Comparison of ENCODE assay signal across 20 cellular contexts in the genomic region with DNA sequence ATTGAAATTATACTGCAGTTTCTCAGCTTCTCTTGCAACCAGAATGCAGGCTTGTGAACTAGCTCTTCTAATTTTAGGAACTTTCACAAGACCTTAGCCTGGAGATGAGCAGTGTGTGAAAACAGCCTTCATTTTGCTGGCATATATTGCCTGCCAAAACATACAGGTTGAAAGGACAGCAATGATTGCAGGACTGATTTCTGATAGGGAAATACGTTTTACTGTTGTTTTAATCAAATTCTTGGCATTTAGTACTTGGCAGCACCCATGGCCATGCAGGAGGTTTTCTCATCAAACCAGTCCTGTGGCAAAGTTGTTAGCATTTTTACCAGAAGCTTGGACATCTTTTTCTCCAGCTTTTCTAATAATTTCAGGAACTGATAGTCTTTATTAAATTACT.
DNase-seq lines count a peak whose midpoint lies in the region; ATAC-seq and TF ChIP-seq lines count a peak whose summit lies in the region.
"Had no signal": no experiment of that assay in that cellular context is flagged by ENCODE, and none has a peak within 500 bp of the region (broad histone marks: within the 10 kb centered on the region; RNA-seq: fewer than 3 reads in every experiment).

No MANE protein-coding gene starts in this region.

- H4K20me1 ChIP-seq in Loucy (ENCODE audit: insufficient read depth, low read length, poor library complexity, severe bottlenecking) = no peaks in the 10 kb centered on the region

- H3K4me2 ChIP-seq in Loucy (ENCODE audit: low read depth, low read length, poor library complexity, severe bottlenecking) = peak overlapping the region; percentile 38

- no peaks in the 10 kb centered on the region for H3K79me2 ChIP-seq in Loucy (ENCODE audit: insufficient read depth, low read length)

- peak overlapping the region; percentile 25 for H3K9ac ChIP-seq in Loucy (ENCODE audit: low read depth, low read length, poor library complexity, severe bottlenecking)

- peak; percentile 2 for DNase-seq in SIG-M5 treated with dmso at 0.1 percent for 504 hours (lab: John Stamatoyannopoulos, UW; ENCODE audit: unreplicated experiment)
- DNase-seq in SIG-M5 (lab: John Stamatoyannopoulos, UW) = no peak
- peak; percentile 16 for DNase-seq in NOMO-1 treated with dmso at 0.1 percent for 144 hours (lab: John Stamatoyannopoulos, UW; ENCODE audit: unreplicated experiment)
- no peak for DNase-seq in left lobe of liver (ENCODE audit: low spot score)
- DNase-seq in T-helper 1 cell = no peak
- no peak for DNase-seq in iPS-NIHi7 (ENCODE audit: extremely low spot score)
- DNase-seq in NCI-H2081 (lab: John Stamatoyannopoulos, UW) = no peak
- DNase-seq: BE2C, DMS53, GDM1, NCI-H1092, NCI-H1436, NCI-H187 treated with DMSO at 0.1 percent for 48 hours, NCI-H2227 treated with DMSO at 0.1 percent for 48 hours, NCI-H510A, SW 1271, T-helper 2 cell had no signal

- H3K27me3 ChIP-seq in Loucy (ENCODE audit: insufficient read depth, low read length, poor library complexity, severe bottlenecking) = no peaks in the 10 kb centered on the region
- H3K27me3 ChIP-seq: BE2C, SJSA1 had no signal

- H3F3A ChIP-seq in Loucy (ENCODE audit: low read depth) = no peaks in the 10 kb centered on the region

- peaks cover 12% of the 10 kb centered on the region; the same call in 1 of the 2 replicates for H3K9me3 ChIP-seq in Loucy (ENCODE audit: insufficient read depth, low read depth, low read length)
- H3K9me3 ChIP-seq: BE2C, SJSA1 had no signal

- no peak for TF ChIP-seq CTCF in Loucy (conservative IDR thresholded peaks at IDR 0.05; ENCODE audit: low read length)

- H3K36me3 ChIP-seq in Loucy (ENCODE audit: insufficient read depth, low read length) = no peaks in the 10 kb centered on the region
- H3K36me3 ChIP-seq: BE2C, SJSA1 had no signal

- peaks cover 30% of the 10 kb centered on the region for H3K4me1 ChIP-seq in Loucy (ENCODE audit: insufficient read depth, low read length, poor library complexity, severe bottlenecking)
- H3K4me1 ChIP-seq: BE2C, SJSA1 had no signal

- ATAC-seq in left lobe of liver = peak; percentile 65
- ATAC-seq: Panc1 had no signal

- H3K9me2 ChIP-seq in Loucy (replicated peaks; ENCODE audit: low read depth, low read length) = no peaks in the 10 kb centered on the region

- no peak overlapping the region for H2AFZ ChIP-seq in Loucy (ENCODE audit: low read length)

- peak overlapping the region; percentile 6 for H3K4me3 ChIP-seq in Loucy (ENCODE audit: low read length, poor library complexity, severe bottlenecking)
- H3K4me3 ChIP-seq: SJSA1 had no signal

Comparison
In these comparisons a context has a peak if more than half of its experiments do, and no peak if none do; other contexts are left out.
1. DNase-seq: peak in SIG-M5 treated with dmso at 0.1 percent for 504 hours (single experiment) and NOMO-1 treated with dmso at 0.1 percent for 144 hours (single experiment); none in SIG-M5 (single experiment), left lobe of liver (single experiment), T-helper 1 cell (0 of 5), iPS-NIHi7 (single experiment) and NCI-H2081 (0 of 2).